Comparison of ENCODE assay signal across 23 cellular contexts in genomic region chr3:197888511-197888910, GRCh38.
"Had no signal": no experiment of that assay in that cellular context is flagged by ENCODE, and none has a peak within 500 bp of the region (broad histone marks: within the 10 kb centered on the region; RNA-seq: fewer than 3 reads in every experiment).

No MANE protein-coding gene starts in this region.

- H3K27ac Mint-ChIP-seq: activated B cell treated with CpG ODN at 0.5 μM for 24 hours; activated T-helper 1 cell treated with anti-CD3 and anti-CD28 coated beads, Interleukin-12 subunit alpha, Interleukin-12 subunit beta, Interleukin-2, Interleukin-4 antibody, amounts not matched to agents 30 ng/mL and 10 ng/mL and 1 ng/mL, durations not matched to agents 14 hours and 24 hours and 36 hours had no signal

- H3K4me3 Mint-ChIP-seq: activated B cell treated with CpG ODN at 0.5 μM for 24 hours; activated T-helper 1 cell treated with anti-CD3 and anti-CD28 coated beads, Interleukin-12 subunit alpha, Interleukin-12 subunit beta, Interleukin-2, Interleukin-4 antibody, amounts not matched to agents 30 ng/mL and 10 ng/mL and 1 ng/mL, durations not matched to agents 14 hours and 24 hours and 36 hours; immature natural killer cell; mesothelial cell of epicardium; naive thymus-derived CD8-positive, alpha-beta T cell had no signal

- H3K4me1 ChIP-seq: ascending aorta, left lung, psoas muscle, right atrium auricular region, upper lobe of left lung had no signal

- H3K27me3 ChIP-seq: ascending aorta, left lung, right atrium auricular region, upper lobe of left lung had no signal

- H3K9me3 ChIP-seq: ascending aorta, left lung, psoas muscle, right atrium auricular region, thoracic aorta, upper lobe of left lung had no signal

- ATAC-seq: naive thymus-derived CD8-positive, alpha-beta T cell; psoas muscle had no signal

- H3K4me3 ChIP-seq: ascending aorta, left lung, lung, psoas muscle, right atrium auricular region, thoracic aorta, upper lobe of left lung had no signal

- DNase-seq: activated B cell treated with CpG ODN at 0.5 μM for 24 hours; activated CD4-positive, alpha-beta T cell treated with anti-CD3 and anti-CD28 coated beads for 4 hours; activated CD4-positive, alpha-beta T cell treated with anti-CD3 and anti-CD28 coated beads, Interleukin-2, amount 50 U/mL, for 48 hours; activated CD8-positive, alpha-beta memory T cell treated with anti-CD3 and anti-CD28 coated beads, Interleukin-2, amount 50 U/mL, for 48 hours; activated gamma-delta T cell treated with Interleukin-2 at 50 U/mL for 16 hours; erythroblast; foreskin melanocyte; immature natural killer cell; kidney glomerular epithelial cell; left lung; naive thymus-derived CD8-positive, alpha-beta T cell; psoas muscle; stimulated activated CD4-positive, alpha-beta T cell treated with anti-CD3 and anti-CD28 coated beads, Interleukin-4, amount 100 ng/mL, for 24 hours; stimulated activated naive CD4-positive, alpha-beta T cell treated with Interleukin-2 at 50 U/mL for 16 hours; T-helper 1 cell; upper lobe of left lung had no signal

- H3K27me3 Mint-ChIP-seq: activated B cell treated with CpG ODN at 0.5 μM for 24 hours; naive thymus-derived CD8-positive, alpha-beta T cell had no signal

- H3K4me1 Mint-ChIP-seq: activated B cell treated with CpG ODN at 0.5 μM for 24 hours; immature natural killer cell; naive thymus-derived CD8-positive, alpha-beta T cell had no signal

- H3K27ac ChIP-seq: ascending aorta, left lung, psoas muscle, right atrium auricular region, thoracic aorta, upper lobe of left lung had no signal

- H3K9me3 Mint-ChIP-seq: activated B cell treated with CpG ODN at 0.5 μM for 24 hours; activated naive CD4-positive, alpha-beta T cell treated with anti-CD3 and anti-CD28 coated beads, Interleukin-2, amount 50 U/mL, for 72 hours; activated T-helper 1 cell treated with anti-CD3 and anti-CD28 coated beads, Interleukin-12 subunit alpha, Interleukin-12 subunit beta, Interleukin-2, Interleukin-4 antibody, amounts not matched to agents 30 ng/mL and 10 ng/mL and 1 ng/mL, durations not matched to agents 14 hours and 24 hours and 36 hours; immature natural killer cell; mesothelial cell of epicardium; naive thymus-derived CD8-positive, alpha-beta T cell had no signal
